Comparison of ENCODE assay signal across 1 cellular context in the genomic region with DNA sequence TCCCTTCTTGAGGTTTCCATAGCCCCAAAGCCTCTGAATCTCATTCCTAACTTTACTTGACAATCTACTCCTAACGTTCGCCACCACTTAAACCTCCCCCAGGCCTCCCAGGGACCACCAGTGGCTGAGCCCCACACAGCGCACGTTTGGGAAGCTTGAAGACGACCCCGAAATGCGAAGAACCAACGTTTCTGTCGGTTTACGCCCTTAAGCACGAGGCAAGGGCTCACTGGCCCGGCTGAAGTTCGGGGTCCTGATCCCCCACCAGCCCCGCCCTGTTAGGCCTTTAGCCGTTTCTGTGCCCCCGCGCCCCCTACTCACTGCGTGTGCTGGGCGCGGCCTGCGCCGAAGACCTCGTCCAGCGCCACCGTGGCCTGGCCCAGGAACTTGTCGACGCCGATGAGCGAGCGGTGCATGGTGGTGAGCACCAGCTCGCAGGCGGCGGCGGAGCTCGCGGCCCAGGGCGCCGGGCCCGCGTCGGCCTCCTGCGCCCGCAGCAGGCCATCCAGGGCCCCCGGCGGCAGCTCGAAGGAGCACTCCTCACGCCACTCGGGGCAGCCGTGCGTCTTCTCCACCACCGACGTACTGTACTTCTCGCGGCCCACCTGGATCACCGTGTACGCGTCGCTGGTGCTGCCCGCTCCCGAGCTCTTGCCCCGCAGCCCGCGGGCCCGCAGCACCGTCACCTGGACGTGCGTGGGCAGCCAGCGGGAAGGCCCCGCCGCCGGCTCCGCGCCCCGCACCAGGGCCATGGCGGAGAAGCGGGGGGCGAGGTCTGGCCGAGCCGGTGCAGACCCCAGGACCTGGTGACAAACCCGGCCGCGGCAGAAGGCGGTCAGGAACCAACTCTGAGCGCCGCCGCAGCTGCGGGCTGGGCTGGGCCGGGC.
TF ChIP-seq lines count a peak whose summit lies in the region.

No MANE protein-coding gene starts in this region.

TF ChIP-seq in HepG2, 621 proteins besides CTCF, POLR2A, EP300 and RAD21 (continued from another document and continues in another):
- TF ChIP-seq, protein P1, sequence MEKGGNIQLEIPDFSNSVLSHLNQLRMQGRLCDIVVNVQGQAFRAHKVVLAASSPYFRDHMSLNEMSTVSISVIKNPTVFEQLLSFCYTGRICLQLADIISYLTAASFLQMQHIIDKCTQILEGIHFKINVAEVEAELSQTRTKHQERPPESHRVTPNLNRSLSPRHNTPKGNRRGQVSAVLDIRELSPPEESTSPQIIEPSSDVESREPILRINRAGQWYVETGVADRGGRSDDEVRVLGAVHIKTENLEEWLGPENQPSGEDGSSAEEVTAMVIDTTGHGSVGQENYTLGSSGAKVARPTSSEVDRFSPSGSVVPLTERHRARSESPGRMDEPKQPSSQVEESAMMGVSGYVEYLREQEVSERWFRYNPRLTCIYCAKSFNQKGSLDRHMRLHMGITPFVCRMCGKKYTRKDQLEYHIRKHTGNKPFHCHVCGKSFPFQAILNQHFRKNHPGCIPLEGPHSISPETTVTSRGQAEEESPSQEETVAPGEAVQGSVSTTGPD (CRISPR knock-in tag; IDR thresholded peaks at IDR 0.05), result no peak
- TF ChIP-seq DR1 (CRISPR knock-in tag; IDR thresholded peaks at IDR 0.05), result peak; percentile 36; the same call in 1 of the 2 replicates
- TF ChIP-seq HNRNPK (IDR thresholded peaks at IDR 0.05; ENCODE audit: low read depth, low read length, poor library complexity, severe bottlenecking), result peak; percentile 40
- TF ChIP-seq AGO1 (IDR thresholded peaks at IDR 0.05; ENCODE audit: low read depth, low read length, poor library complexity, severe bottlenecking), result no peak
- no peak for TF ChIP-seq ERF (CRISPR knock-in tag; IDR thresholded peaks at IDR 0.05)
- peak; percentile 51 for TF ChIP-seq ZNF564 (CRISPR knock-in tag; IDR thresholded peaks at IDR 0.05)
- TF ChIP-seq ZNF563 (CRISPR knock-in tag; IDR thresholded peaks at IDR 0.05), result peak; percentile 99
- no peak for TF ChIP-seq SNRNP70 (IDR thresholded peaks at IDR 0.05; ENCODE audit: low read depth, low read length)
- TF ChIP-seq PAF1 (CRISPR knock-in tag; IDR thresholded peaks at IDR 0.05), result no peak
- TF ChIP-seq ZNF567 (CRISPR knock-in tag; IDR thresholded peaks at IDR 0.05; ENCODE audit: borderline replicate concordance), result no peak
- TF ChIP-seq PAWR (CRISPR knock-in tag; IDR thresholded peaks at IDR 0.05; ENCODE audit: borderline replicate concordance), result no peak
- no peak for TF ChIP-seq ZKSCAN5 (CRISPR knock-in tag; IDR thresholded peaks at IDR 0.05)
- no peak for TF ChIP-seq HMGXB3 (CRISPR knock-in tag; IDR thresholded peaks at IDR 0.05; ENCODE audit: borderline replicate concordance)
- TF ChIP-seq ZNF431 (CRISPR knock-in tag; IDR thresholded peaks at IDR 0.05; ENCODE audit: borderline replicate concordance, low read depth), result peak; percentile 84
- no peak for TF ChIP-seq XBP1 (CRISPR knock-in tag; IDR thresholded peaks at IDR 0.05)
- TF ChIP-seq, protein P2, sequence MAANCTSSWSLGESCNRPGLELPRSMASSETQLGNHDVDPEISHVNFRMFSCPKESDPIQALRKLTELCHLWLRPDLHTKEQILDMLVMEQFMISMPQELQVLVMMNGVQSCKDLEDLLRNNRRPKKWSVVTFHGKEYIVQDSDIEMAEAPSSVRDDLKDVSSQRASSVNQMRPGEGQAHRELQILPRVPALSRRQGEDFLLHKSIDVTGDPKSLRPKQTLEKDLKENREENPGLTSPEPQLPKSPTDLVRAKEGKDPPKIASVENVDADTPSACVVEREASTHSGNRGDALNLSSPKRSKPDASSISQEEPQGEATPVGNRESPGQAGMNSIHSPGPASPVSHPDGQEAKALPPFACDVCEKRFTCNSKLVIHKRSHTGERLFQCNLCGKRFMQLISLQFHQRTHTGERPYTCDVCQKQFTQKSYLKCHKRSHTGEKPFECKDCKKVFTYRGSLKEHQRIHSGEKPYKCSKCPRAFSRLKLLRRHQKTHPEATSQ (CRISPR knock-in tag; IDR thresholded peaks at IDR 0.05; ENCODE audit: borderline replicate concordance), result peak; percentile 84; the same call in 1 of the 2 replicates
- TF ChIP-seq TFAP4 (IDR thresholded peaks at IDR 0.05; ENCODE audit: borderline replicate concordance, low read depth), result no peak; the same call in 1 of the 2 replicates
- TF ChIP-seq ZBTB10 (CRISPR knock-in tag; IDR thresholded peaks at IDR 0.05; ENCODE audit: borderline replicate concordance), result 0 out of 2 replicates have a peak, but pooled peaks have one; percentile 51
- TF ChIP-seq KLF11 (CRISPR knock-in tag; IDR thresholded peaks at IDR 0.05), result no peak
- TF ChIP-seq ZNF546 (CRISPR knock-in tag; conservative IDR thresholded peaks at IDR 0.05), result no peak
- no peak for TF ChIP-seq NFRKB (IDR thresholded peaks at IDR 0.05)
- TF ChIP-seq ZNF333 (CRISPR knock-in tag; IDR thresholded peaks at IDR 0.05; ENCODE audit: borderline replicate concordance), result no peak; the same call in 1 of the 2 replicates
- TF ChIP-seq, protein P3, sequence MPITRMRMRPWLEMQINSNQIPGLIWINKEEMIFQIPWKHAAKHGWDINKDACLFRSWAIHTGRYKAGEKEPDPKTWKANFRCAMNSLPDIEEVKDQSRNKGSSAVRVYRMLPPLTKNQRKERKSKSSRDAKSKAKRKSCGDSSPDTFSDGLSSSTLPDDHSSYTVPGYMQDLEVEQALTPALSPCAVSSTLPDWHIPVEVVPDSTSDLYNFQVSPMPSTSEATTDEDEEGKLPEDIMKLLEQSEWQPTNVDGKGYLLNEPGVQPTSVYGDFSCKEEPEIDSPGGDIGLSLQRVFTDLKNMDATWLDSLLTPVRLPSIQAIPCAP (CRISPR knock-in tag; IDR thresholded peaks at IDR 0.05; ENCODE audit: low read depth), result no peak
- TF ChIP-seq POGZ (CRISPR knock-in tag; IDR thresholded peaks at IDR 0.05), result no peak; the same call in 1 of the 2 replicates
- TF ChIP-seq SMC3 (IDR thresholded peaks at IDR 0.05; ENCODE audit: low read length), result no peak
- no peak; the same call in 1 of the 2 replicates for TF ChIP-seq ZNF136 (CRISPR knock-in tag; IDR thresholded peaks at IDR 0.05; ENCODE audit: low read depth)
- TF ChIP-seq, protein P4, sequence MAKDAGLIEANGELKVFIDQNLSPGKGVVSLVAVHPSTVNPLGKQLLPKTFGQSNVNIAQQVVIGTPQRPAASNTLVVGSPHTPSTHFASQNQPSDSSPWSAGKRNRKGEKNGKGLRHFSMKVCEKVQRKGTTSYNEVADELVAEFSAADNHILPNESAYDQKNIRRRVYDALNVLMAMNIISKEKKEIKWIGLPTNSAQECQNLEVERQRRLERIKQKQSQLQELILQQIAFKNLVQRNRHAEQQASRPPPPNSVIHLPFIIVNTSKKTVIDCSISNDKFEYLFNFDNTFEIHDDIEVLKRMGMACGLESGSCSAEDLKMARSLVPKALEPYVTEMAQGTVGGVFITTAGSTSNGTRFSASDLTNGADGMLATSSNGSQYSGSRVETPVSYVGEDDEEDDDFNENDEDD (CRISPR knock-in tag; IDR thresholded peaks at IDR 0.05; ENCODE audit: borderline replicate concordance), result peak; percentile 71; the same call in 1 of the 2 replicates
- no peak; the same call in 1 of the 2 replicates for TF ChIP-seq ETS1 (CRISPR knock-in tag; IDR thresholded peaks at IDR 0.05)
- no peak for TF ChIP-seq BHLHE40 (IDR thresholded peaks at IDR 0.05; ENCODE audit: low read length)
- peak; percentile 92 for TF ChIP-seq TERF1 (CRISPR knock-in tag; IDR thresholded peaks at IDR 0.05)
- TF ChIP-seq DZIP1 (CRISPR knock-in tag; IDR thresholded peaks at IDR 0.05), result no peak
- TF ChIP-seq ZNF549 (CRISPR knock-in tag; IDR thresholded peaks at IDR 0.05), result 0 out of 2 replicates have a peak, but pooled peaks have one; percentile 26
- no peak for TF ChIP-seq NFATC3 (CRISPR knock-in tag; IDR thresholded peaks at IDR 0.05)
- peak; percentile 86 for TF ChIP-seq YEATS4 (CRISPR knock-in tag; IDR thresholded peaks at IDR 0.05; ENCODE audit: borderline replicate concordance)
- TF ChIP-seq KDM3A (CRISPR knock-in tag; IDR thresholded peaks at IDR 0.05; ENCODE audit: low read depth), result no peak
- no peak for TF ChIP-seq NR3C1 (CRISPR knock-in tag; IDR thresholded peaks at IDR 0.05)
- peak; percentile 87; the same call in 1 of the 2 replicates for TF ChIP-seq ZNF678 (CRISPR knock-in tag; IDR thresholded peaks at IDR 0.05)
- TF ChIP-seq ZNF562 (CRISPR knock-in tag; IDR thresholded peaks at IDR 0.05; ENCODE audit: borderline replicate concordance), result no peak
- no peak for TF ChIP-seq ZNF644 (CRISPR knock-in tag; IDR thresholded peaks at IDR 0.05; ENCODE audit: low read depth)
